ENCODE assay signal across 27 cellular contexts in the genomic region with DNA sequence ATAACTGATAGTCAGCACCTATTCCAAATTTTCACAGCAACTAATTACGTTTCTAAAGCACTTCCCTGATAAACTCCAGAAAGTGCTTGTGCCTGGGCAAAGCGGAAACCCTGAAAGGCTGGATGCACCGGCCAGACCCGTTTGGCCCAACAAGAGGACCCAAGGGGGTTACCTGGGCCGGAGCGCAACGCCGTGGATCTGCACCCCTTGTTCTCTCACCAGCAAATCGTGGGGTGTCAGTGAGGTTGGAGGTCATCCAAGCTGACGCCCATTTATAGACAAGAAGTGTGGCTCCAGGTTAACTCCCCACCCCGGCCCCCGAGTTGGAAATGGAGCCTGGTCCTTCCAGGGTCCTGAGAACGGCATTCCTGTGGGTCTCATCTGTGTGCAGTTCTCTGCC.
"Had no signal": no experiment of that assay in that cellular context is flagged by ENCODE, and none has a peak within 500 bp of the region (broad histone marks: within the 10 kb centered on the region; RNA-seq: fewer than 3 reads in every experiment).

No MANE protein-coding gene starts in this region.

- DNase-seq: activated CD4-positive, alpha-beta memory T cell treated with anti-CD3 and anti-CD28 coated beads for 36 hours; activated CD4-positive, alpha-beta T cell treated with anti-CD3 and anti-CD28 coated beads for 4 hours; activated CD4-positive, alpha-beta T cell treated with anti-CD3 and anti-CD28 coated beads, Interleukin-2, amount 50 U/mL, for 1 hour; activated CD4-positive, CD25-positive, alpha-beta regulatory T cell treated with anti-CD3 and anti-CD28 coated beads, Interleukin-2, amount 50 U/mL, for 72 hours; activated CD8-positive, alpha-beta memory T cell treated with anti-CD3 and anti-CD28 coated beads, Interleukin-2, amount 50 U/mL, for 4 hours; activated gamma-delta T cell; activated naive CD4-positive, alpha-beta T cell treated with Interleukin-2 at 50 U/mL for 16 hours; activated naive CD8-positive, alpha-beta T cell treated with anti-CD3 and anti-CD28 coated beads, Interleukin-2, amount 10 ng/mL, durations not matched to agents 7 days and 5 days; activated T-cell treated with anti-CD3 and anti-CD28 coated beads for 4 hours; activated T-cell treated with anti-CD3 and anti-CD28 coated beads, Interleukin-2, amount 50 U/mL, for 4 hours; KG1; MM.1S; MV-4-11; NCI-H1092; NCI-H1436 treated with DMSO at 0.1 percent for 48 hours; NCI-H2029; NCI-H345; NCI-H524 treated with DMSO at 0.1 percent for 48 hours; NK-92 treated with Interleukin-12 subunit alpha and Interleukin-12 subunit beta, amount 100 ng/mL, for 24 hours; PC-3; RPMI8226; SHP77 treated with DMSO at 0.1 percent for 48 hours; SK-N-SH had no signal

- H3K27ac ChIP-seq: body of pancreas, breast epithelium, Peyer's patch, SJSA1 had no signal

- H3K4me3 ChIP-seq: body of pancreas, breast epithelium, Peyer's patch, SJSA1 had no signal

- H3K4me2 ChIP-seq: SK-N-SH had no signal

- H3K9me3 ChIP-seq: body of pancreas, breast epithelium, Peyer's patch, SJSA1, SK-N-SH had no signal

- H3K9ac ChIP-seq: SK-N-SH had no signal

- ATAC-seq: activated T-cell treated with anti-CD3 and anti-CD28 coated beads, Interleukin-2, amount 50 U/mL, for 4 hours; body of pancreas; PC-3 had no signal

- H3K36me3 ChIP-seq: breast epithelium, Peyer's patch, SJSA1 had no signal

- H3K27me3 ChIP-seq: body of pancreas, Peyer's patch had no signal

- H3K4me1 ChIP-seq: body of pancreas, breast epithelium, Peyer's patch, SJSA1 had no signal
